Comparison of ENCODE assay signal across 9 cellular contexts in the genomic region with DNA sequence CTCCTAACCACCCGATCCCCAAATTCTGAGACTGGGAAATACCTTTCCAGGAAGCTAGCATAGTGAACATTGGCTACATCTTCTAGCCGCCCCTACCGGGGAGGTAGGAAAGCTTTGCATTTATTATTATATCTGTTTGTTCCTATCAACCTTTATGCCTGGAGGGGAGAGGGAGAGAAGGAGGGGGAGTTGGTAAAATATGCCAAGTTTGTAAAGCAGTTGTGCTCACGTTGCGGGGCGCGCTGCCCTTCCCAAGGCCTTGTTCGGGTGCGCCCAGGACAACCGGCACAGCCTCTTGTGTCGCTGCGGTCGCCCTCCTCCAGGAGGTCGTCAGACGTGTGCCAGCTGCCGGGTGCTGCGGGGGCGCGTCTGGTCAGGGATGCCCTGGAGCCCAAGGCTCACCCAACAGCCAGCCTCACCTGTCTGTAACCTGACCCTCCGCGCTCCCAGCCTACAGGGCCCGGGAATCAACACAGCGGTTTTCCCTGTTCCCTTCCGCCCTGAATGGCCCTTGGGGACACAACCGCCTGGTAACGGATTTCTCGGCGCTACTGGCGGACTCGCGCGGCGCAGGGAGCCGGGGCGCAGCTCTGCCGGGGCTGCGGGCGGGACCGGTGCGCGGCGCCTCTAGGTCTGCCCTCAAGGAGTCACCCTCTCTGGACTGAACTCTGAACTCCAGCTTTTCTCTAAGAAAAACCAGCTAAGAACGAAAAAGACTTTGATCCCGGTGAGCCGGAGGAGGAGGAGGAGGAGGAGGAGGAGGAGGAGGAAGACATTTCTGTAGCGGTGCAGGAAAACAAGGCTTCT. TPM values are rescaled to one million over a fixed set of nuclear protein-coding genes. Genes with fewer than 3 reads are reported as not detected.
A peak's percentile ranks its signal among the peaks of the same experiment; 100 is the strongest.
DNase-seq lines count a peak whose midpoint lies in the region; ATAC-seq, FAIRE-seq and TF ChIP-seq lines count a peak whose summit lies in the region.
"Had no signal": no experiment of that assay in that cellular context is flagged by ENCODE, and none has a peak within 500 bp of the region (broad histone marks: within the 10 kb centered on the region; RNA-seq: fewer than 3 reads in every experiment).

No MANE protein-coding gene starts in this region.

- H3K9me3 ChIP-seq in hepatocyte (ENCODE audit: low read depth) (no peaks in the 10 kb centered on the region), small intestine (ENCODE audit: control insufficient read depth, low read depth) (no peaks in the 10 kb centered on the region)

- 4% methylated on average over 46 of the region's 46 CpGs for WGBS in hepatocyte (ENCODE audit: low lambda C conversion rate, missing lambda C conversion rate)
- 1 to 3% (median 2%) methylated on average over 44 to 46 of the region's 46 CpGs for WGBS in small intestine, 3 donors

- H3K36me3 ChIP-seq in hepatocyte (replicated peaks; ENCODE audit: insufficient read depth, low read depth) (no peaks in the 10 kb centered on the region), small intestine (ENCODE audit: control insufficient read depth in 2 of 2, insufficient read depth in 2 of 2, low read length in 2 of 2) (no peaks in the 10 kb centered on the region)

- FAIRE-seq in small intestine (lab: Jason Lieb, UNC) = no peak

- no peaks in the 10 kb centered on the region for H4K20me1 ChIP-seq in hepatocyte (ENCODE audit: insufficient read depth, poor library complexity, severe bottlenecking)

- H3K27ac ChIP-seq in hepatocyte = no peak overlapping the region
- peak overlapping the region; percentile 41 to 63 for H3K27ac ChIP-seq in small intestine (ENCODE audit: low read depth in 1 of 2, low read length in 1 of 2)

- DNase-seq in NCI-H82 (lab: John Stamatoyannopoulos, UW) = peak; percentile 47
- DNase-seq in NCI-H82 treated with DMSO at 0.1 percent for 48 hours (lab: John Stamatoyannopoulos, UW; ENCODE audit: unreplicated experiment) = no peak
- DNase-seq in NCI-H526 treated with DMSO at 0.1 percent for 48 hours (lab: John Stamatoyannopoulos, UW) = peak; percentile 98
- peak; percentile 47 for DNase-seq in hepatocyte (ENCODE audit: low spot score)
- DNase-seq in small intestine = peak; percentile 73
- DNase-seq in NCI-H226 = no peak

- peak overlapping the region; percentile 17 for H3K4me3 ChIP-seq in hepatocyte
- H3K4me3 ChIP-seq in small intestine (ENCODE audit: low read depth in 1 of 2, low read length in 2 of 2) = peak overlapping the region; percentile 0 to 61

- H2AFZ ChIP-seq in hepatocyte = peak overlapping the region; percentile 63

- peaks cover 57% of the 10 kb centered on the region for H3K27me3 ChIP-seq in hepatocyte
- H3K27me3 ChIP-seq in small intestine (ENCODE audit: control insufficient read depth in 2 of 2, insufficient read depth in 2 of 2, low read length in 2 of 2) = peaks cover 0 to 34% of the 10 kb centered on the region in 2 donors

- no peak for ATAC-seq in GM19467 (IDR thresholded peaks at IDR 0.05; ENCODE audit: unreplicated experiment)
- no peak for ATAC-seq in GM21526 (IDR thresholded peaks at IDR 0.05; ENCODE audit: low FRiP score, unreplicated experiment)

- peak overlapping the region; percentile 98 for H3K4me2 ChIP-seq in hepatocyte

- peaks cover 18% of the 10 kb centered on the region for H3K4me1 ChIP-seq in hepatocyte (ENCODE audit: insufficient read depth)
- H3K4me1 ChIP-seq in small intestine (ENCODE audit: control insufficient read depth in 2 of 2, insufficient read depth in 1 of 2, low read depth in 1 of 2, low read length in 1 of 2) = peaks cover 0 to 3% of the 10 kb centered on the region in 2 donors

- no peak for TF ChIP-seq CTCF in hepatocyte (IDR thresholded peaks at IDR 0.05; ENCODE audit: poor library complexity)

- H3K9me2 ChIP-seq in hepatocyte (replicated peaks; ENCODE audit: insufficient read depth) = no peaks in the 10 kb centered on the region

- no peaks in the 10 kb centered on the region for H3K79me2 ChIP-seq in hepatocyte

RNA-seq across cellular contexts. Expression of a gene that starts 1.1 kb away (rescaled TPM):
- total RNA-seq in hepatocyte = 1.4 and 2.9 TPM in 2 replicates
- polyA plus RNA-seq in hepatocyte = 1.9 and 4.2 TPM in 2 replicates
- 10 to 100 TPM in 2 of 3 donors, 1 to 10 TPM in 1; 8.2 to 23.3 (median 12.7) TPM for polyA plus RNA-seq in small intestine
- polyA plus RNA-seq: AG04450 had no signal

Comparison
In these comparisons a context has a peak if more than half of its experiments do, and no peak if none do; other contexts are left out.
1. DNase-seq: peak in NCI-H82 (single experiment), NCI-H526 treated with DMSO at 0.1 percent for 48 hours (single experiment), hepatocyte (single experiment) and small intestine (single experiment); none in NCI-H82 treated with DMSO at 0.1 percent for 48 hours (single experiment) and NCI-H226 (single experiment).